ENCODE assay signal across 21 cellular contexts in genomic region chr1:217096200-217096599, GRCh38.
A peak's percentile ranks its signal among the peaks of the same experiment; 100 is the strongest.
DNase-seq lines count a peak whose midpoint lies in the region; ATAC-seq and TF ChIP-seq lines count a peak whose summit lies in the region.
"Had no signal": no experiment of that assay in that cellular context is flagged by ENCODE, and none has a peak within 500 bp of the region (broad histone marks: within the 10 kb centered on the region; RNA-seq: fewer than 3 reads in every experiment).

No MANE protein-coding gene starts in this region.

- no peaks in the 10 kb centered on the region for H3K27me3 Mint-ChIP-seq in Calu3 (ENCODE audit: unreplicated experiment)

- H3K4me1 ChIP-seq in body of pancreas, result peaks cover 11% of the 10 kb centered on the region
- H3K4me1 ChIP-seq: BLaER1 treated with 17β-estradiol and CSF1 and Interleukin-3, amounts not matched to agents 10 nM and 100 nM had no signal

- intact Hi-C loops in left ventricle myocardium superior (cut with micrococcal nuclease) (no loop called here), Right ventricle myocardium superior (cut with DNase I) (no loop called here), body of pancreas (cut with DNase I) (no loop called here), Calu3 (cut with micrococcal nuclease; ENCODE audit: unreplicated experiment) (no loop called here)

- DNase-seq in left ventricle myocardium superior, result no peak
- no peak for DNase-seq in Right ventricle myocardium superior
- DNase-seq in body of pancreas, result no peak
- peak; percentile 55 for DNase-seq in kidney tubule cell (ENCODE audit: low spot score)
- no peak for DNase-seq in Calu3
- DNase-seq in NCI-H2107 (lab: John Stamatoyannopoulos, UW), result no peak
- DNase-seq in NCI-H1092 treated with DMSO at 0.1 percent for 48 hours (lab: John Stamatoyannopoulos, UW), result no peak
- DNase-seq: CD8-positive, alpha-beta T cell; DMS153; DND-41; EL; GM23248; H7; HFFc6; KBM-7 had no signal

- 71 to 76% methylated on average over 7 of the region's 7 CpGs for WGBS in body of pancreas, 2 donors

- CTCF ChIA-PET in Calu3 (lab: Charles Lee), result no interaction called here

- no peak for TF ChIP-seq CTCF in body of pancreas (IDR thresholded peaks at IDR 0.05)
- TF ChIP-seq CTCF in Calu3 (IDR thresholded peaks at IDR 0.05; ENCODE audit: unreplicated experiment), result no peak

- H3K4me1 Mint-ChIP-seq in Calu3 (ENCODE audit: low read depth, unreplicated experiment), result no peaks in the 10 kb centered on the region
- H3K4me1 Mint-ChIP-seq: B cell, IgD-negative memory B cell had no signal

- no peaks in the 10 kb centered on the region for H3K36me3 Mint-ChIP-seq in Calu3 (ENCODE audit: insufficient read depth, unreplicated experiment)
- H3K36me3 Mint-ChIP-seq: CD8-positive, alpha-beta T cell; IgD-negative memory B cell had no signal

- no peak for TF ChIP-seq POLR2A in body of pancreas (IDR thresholded peaks at IDR 0.05)

- H3K27me3 ChIP-seq in body of pancreas, result no peaks in the 10 kb centered on the region
- H3K27me3 ChIP-seq: BLaER1 treated with 17β-estradiol and CSF1 and Interleukin-3, amounts not matched to agents 10 nM and 100 nM had no signal

- ATAC-seq in left ventricle myocardium superior (peak; percentile 70), Right ventricle myocardium superior (ENCODE audit: poor library complexity) (no peak), body of pancreas (no peak)
- ATAC-seq: CD8-positive, alpha-beta T cell; GM12878; HCT116; HepG2 had no signal

- H3K4me3 ChIP-seq in body of pancreas, result no peak overlapping the region
- H3K4me3 ChIP-seq: BLaER1 treated with 17β-estradiol and CSF1 and Interleukin-3, amounts not matched to agents 10 nM and 100 nM; GM12878; GM23248 had no signal

- no TSS peak for BruUV-seq in Calu3 (replicated peaks; lab: Mats Ljungman, UMichigan)

- H3K36me3 ChIP-seq in body of pancreas (replicated peaks in 1 of 2; ENCODE audit: insufficient read depth in 1 of 2, low read depth in 2 of 2), result no peaks in the 10 kb centered on the region
- H3K36me3 ChIP-seq: BLaER1 treated with 17β-estradiol and CSF1 and Interleukin-3, amounts not matched to agents 10 nM and 100 nM had no signal

- no peaks in the 10 kb centered on the region for H3K9me3 ChIP-seq in body of pancreas
- H3K9me3 ChIP-seq: BLaER1 treated with 17β-estradiol and CSF1 and Interleukin-3, amounts not matched to agents 10 nM and 100 nM had no signal

- H3K4me3 Mint-ChIP-seq in Calu3 (ENCODE audit: low read depth, unreplicated experiment), result no peak overlapping the region
- H3K4me3 Mint-ChIP-seq: B cell; CD8-positive, alpha-beta T cell; HFFc6; IgD-negative memory B cell had no signal

- H3K9me3 Mint-ChIP-seq in Calu3 (ENCODE audit: low read depth, unreplicated experiment), result no peaks in the 10 kb centered on the region

- peak overlapping the region in 3 of 4 donors; percentile 10 to 86 (median 39) for H3K27ac ChIP-seq in body of pancreas
- H3K27ac ChIP-seq: BLaER1 treated with 17β-estradiol and CSF1 and Interleukin-3, amounts not matched to agents 10 nM and 100 nM; GM23248 had no signal

- no peak overlapping the region for H3K27ac Mint-ChIP-seq in Calu3 (ENCODE audit: unreplicated experiment)
- H3K27ac Mint-ChIP-seq: B cell; CD8-positive, alpha-beta T cell; HFFc6; IgD-negative memory B cell had no signal
